13 cellular contexts compared by ENCODE assay signal in the genomic region with DNA sequence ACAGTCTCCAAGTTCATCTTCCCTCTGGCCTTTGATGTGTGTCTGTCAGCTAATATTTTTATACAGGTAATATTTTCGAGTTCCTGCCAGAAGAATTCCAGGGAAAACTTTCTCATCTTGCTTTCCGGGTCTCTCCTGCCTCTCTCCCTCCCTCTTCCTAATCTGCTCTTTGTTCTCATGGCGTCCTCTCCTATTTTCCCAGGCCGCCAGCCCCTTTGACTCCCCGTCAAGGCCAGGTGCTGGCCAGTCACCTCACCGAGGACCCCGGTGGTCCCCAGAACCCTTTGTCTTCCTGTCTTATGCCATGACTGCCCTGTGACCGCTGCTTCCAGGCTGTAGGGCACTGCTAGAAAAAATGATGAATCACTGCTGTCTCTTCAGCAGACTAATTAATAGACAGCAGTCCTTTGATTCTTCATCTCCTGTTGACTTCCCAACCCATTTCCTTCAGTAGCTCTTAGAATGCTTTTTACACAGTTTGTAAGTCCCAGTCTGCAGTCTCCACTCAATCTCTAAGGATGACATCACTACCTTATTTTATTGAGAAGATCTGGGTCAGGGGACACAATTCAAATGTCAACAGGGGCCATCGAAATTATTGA. TPM values are rescaled to one million over a fixed set of nuclear protein-coding genes. Genes with fewer than 3 reads are reported as not detected.
DNase-seq lines count a peak whose midpoint lies in the region; ATAC-seq and FAIRE-seq lines count a peak whose summit lies in the region.
"Had no signal": no experiment of that assay in that cellular context is flagged by ENCODE, and none has a peak within 500 bp of the region (broad histone marks: within the 10 kb centered on the region; RNA-seq: fewer than 3 reads in every experiment).

No MANE protein-coding gene starts in this region.

- no peak overlapping the region for H3K23ac ChIP-seq in mesenchymal stem cell (ENCODE audit: low read length in 2 of 2)

- no peak overlapping the region for H2BK12ac ChIP-seq in mesenchymal stem cell (ENCODE audit: low read length in 2 of 2)

- FAIRE-seq in A204.1 (lab: Jason Lieb, UNC) = peak; percentile 48
- peak; percentile 60 for FAIRE-seq in HTR-8/SVneo (lab: Jason Lieb, UNC)

- H3K9ac ChIP-seq in mesenchymal stem cell (ENCODE audit: low read length) = no peak overlapping the region

- peak overlapping the region; percentile 14 for H3K27ac Mint-ChIP-seq in dendritic cell treated with granulocyte-macrophage colony-stimulating factor and Interleukin-4, amounts not matched to agents 40 ng/mL and 50 ng/mL, for 4 days
- H3K27ac Mint-ChIP-seq: activated CD4-positive, alpha-beta T cell treated with anti-CD3 and anti-CD28 coated beads, Interleukin-2, amount 10 ng/mL, durations not matched to agents 7 days and 5 days had no signal

- H3K9me3 ChIP-seq in mesenchymal stem cell (ENCODE audit: control insufficient read depth, low read length) = no peaks in the 10 kb centered on the region

- no peak overlapping the region for H2BK120ac ChIP-seq in mesenchymal stem cell (ENCODE audit: low read depth, low read length)

- H3K27me3 ChIP-seq in mesenchymal stem cell (ENCODE audit: control insufficient read depth in 1 of 2, insufficient read depth in 1 of 2, low read length in 2 of 2) = no peaks in the 10 kb centered on the region
- H3K27me3 ChIP-seq: hepatocyte had no signal

- DNase-seq in HTR-8/SVneo (ENCODE audit: insufficient read length, low spot score) (peak; percentile 43), mesenchymal stem cell (peak; percentile 43), NCI-H510A treated with DMSO at 0.1 percent for 48 hours (lab: John Stamatoyannopoulos, UW) (no peak), NCI-H1092 treated with DMSO at 0.1 percent for 48 hours (lab: John Stamatoyannopoulos, UW) (no peak), cerebellar cortex (ENCODE audit: low spot score) (no peak)
- DNase-seq: activated CD4-positive, alpha-beta T cell treated with anti-CD3 and anti-CD28 coated beads, Interleukin-2, amount 10 ng/mL, durations not matched to agents 7 days and 5 days; DMS53; left ventricle myocardium superior; NCI-H1092 had no signal

- peaks cover 0 to 10% of the 10 kb centered on the region in 2 experiments for H3K36me3 ChIP-seq in mesenchymal stem cell (ENCODE audit: control insufficient read depth in 1 of 2, insufficient read depth in 2 of 2, low read depth in 1 of 2, low read length in 2 of 2)

- peak overlapping the region; percentile 54 to 78 for H3K18ac ChIP-seq in mesenchymal stem cell (ENCODE audit: low read depth in 1 of 2, low read length in 2 of 2)

- WGBS in mesenchymal stem cell = 72% methylated on average over 9 of the region's 9 CpGs

- peaks cover 2% of the 10 kb centered on the region for H3K27me3 Mint-ChIP-seq in dendritic cell treated with granulocyte-macrophage colony-stimulating factor and Interleukin-4, amounts not matched to agents 40 ng/mL and 50 ng/mL, for 4 days

- intact Hi-C loops in dendritic cell treated with granulocyte-macrophage colony-stimulating factor and Interleukin-4, amounts not matched to agents 40 ng/mL and 50 ng/mL, for 4 days (cut with micrococcal nuclease) = no loop called here

- no peak overlapping the region for H4K8ac ChIP-seq in mesenchymal stem cell (ENCODE audit: low read length)

- no peak overlapping the region for H4K91ac ChIP-seq in mesenchymal stem cell (ENCODE audit: low read length)

- no peak for ATAC-seq in GM18511 (IDR thresholded peaks at IDR 0.05; ENCODE audit: unreplicated experiment)
- ATAC-seq: left ventricle myocardium superior had no signal

- H2AFZ ChIP-seq in mesenchymal stem cell (ENCODE audit: low read depth, low read length) = no peak overlapping the region
- H2AFZ ChIP-seq: hepatocyte had no signal

- peak overlapping the region in 1 of 2 experiments; percentile 28 for H3K14ac ChIP-seq in mesenchymal stem cell (ENCODE audit: low read length in 2 of 2)

- peak overlapping the region in 1 of 2 experiments; percentile 82 for H3K4ac ChIP-seq in mesenchymal stem cell (ENCODE audit: low read depth in 1 of 2, low read length in 2 of 2)

- H2AK5ac ChIP-seq in mesenchymal stem cell (ENCODE audit: low read length, severe bottlenecking) = no peak overlapping the region

- H3K36me3 Mint-ChIP-seq in dendritic cell treated with granulocyte-macrophage colony-stimulating factor and Interleukin-4, amounts not matched to agents 40 ng/mL and 50 ng/mL, for 4 days (ENCODE audit: low read depth) = no peaks in the 10 kb centered on the region

- H3K4me1 Mint-ChIP-seq in dendritic cell treated with granulocyte-macrophage colony-stimulating factor and Interleukin-4, amounts not matched to agents 40 ng/mL and 50 ng/mL, for 4 days (ENCODE audit: low read depth) = peaks cover 39% of the 10 kb centered on the region
- H3K4me1 Mint-ChIP-seq: activated CD4-positive, alpha-beta T cell treated with anti-CD3 and anti-CD28 coated beads, Interleukin-2, amount 10 ng/mL, durations not matched to agents 7 days and 5 days had no signal

- H2BK5ac ChIP-seq in mesenchymal stem cell (ENCODE audit: low read depth, low read length, poor library complexity, severe bottlenecking) = no peak overlapping the region

- H3K4me3 ChIP-seq in mesenchymal stem cell (ENCODE audit: insufficient read depth in 1 of 2, low read depth in 1 of 2, low read length in 2 of 2) = no peak overlapping the region
- H3K4me3 ChIP-seq: hepatocyte had no signal

- H3K4me3 Mint-ChIP-seq in dendritic cell treated with granulocyte-macrophage colony-stimulating factor and Interleukin-4, amounts not matched to agents 40 ng/mL and 50 ng/mL, for 4 days = no peak overlapping the region
- H3K4me3 Mint-ChIP-seq: activated CD4-positive, alpha-beta T cell treated with anti-CD3 and anti-CD28 coated beads, Interleukin-2, amount 10 ng/mL, durations not matched to agents 7 days and 5 days had no signal

- no peak overlapping the region for H3K4me2 ChIP-seq in mesenchymal stem cell (ENCODE audit: low read length, poor library complexity, severe bottlenecking)
- H3K4me2 ChIP-seq: hepatocyte had no signal

- H3K9me3 Mint-ChIP-seq in dendritic cell treated with granulocyte-macrophage colony-stimulating factor and Interleukin-4, amounts not matched to agents 40 ng/mL and 50 ng/mL, for 4 days = no peaks in the 10 kb centered on the region
- H3K9me3 Mint-ChIP-seq: activated CD4-positive, alpha-beta T cell treated with anti-CD3 and anti-CD28 coated beads, Interleukin-2, amount 10 ng/mL, durations not matched to agents 7 days and 5 days had no signal

- no peak overlapping the region for H2BK15ac ChIP-seq in mesenchymal stem cell (ENCODE audit: low read depth, poor library complexity, severe bottlenecking)

- peaks cover 19% of the 10 kb centered on the region for H3K79me1 ChIP-seq in mesenchymal stem cell (replicated peaks; ENCODE audit: low read length, poor library complexity, severe bottlenecking)

- H3K27ac ChIP-seq in mesenchymal stem cell (ENCODE audit: low read length, poor library complexity, severe bottlenecking) = no peak overlapping the region
- H3K27ac ChIP-seq: hepatocyte had no signal

- H3K4me1 ChIP-seq in mesenchymal stem cell (ENCODE audit: control insufficient read depth, insufficient read depth, low read depth, low read length) = peaks cover 6% of the 10 kb centered on the region

RNA-seq across cellular contexts. Expression of a gene that starts 40.7 kb away (rescaled TPM):
- polyA plus RNA-seq in mesenchymal stem cell (2013, experiment 1 of 2) = 47.8 TPM
- polyA plus RNA-seq in mesenchymal stem cell (2013, experiment 2 of 2) = 46.7 TPM

Comparison
In these comparisons a context has a peak if more than half of its experiments do, and no peak if none do; other contexts are left out.
1. DNase-seq: peak in HTR-8/SVneo (single experiment) and mesenchymal stem cell (single experiment); none in NCI-H510A treated with DMSO at 0.1 percent for 48 hours (single experiment), NCI-H1092 treated with DMSO at 0.1 percent for 48 hours (single experiment) and cerebellar cortex (single experiment).